28 cellular contexts compared by ENCODE assay signal in genomic region chr6:151869345-151869744, GRCh38.
DNase-seq lines count a peak whose midpoint lies in the region; ATAC-seq and TF ChIP-seq lines count a peak whose summit lies in the region.
"Had no signal": no experiment of that assay in that cellular context is flagged by ENCODE, and none has a peak within 500 bp of the region (broad histone marks: within the 10 kb centered on the region; RNA-seq: fewer than 3 reads in every experiment).

No MANE protein-coding gene starts in this region.

- H3K4me3 ChIP-seq in right atrium auricular region (no peak overlapping the region), adipocyte (ENCODE audit: low read length) (peak overlapping the region; percentile 3), uterus (no peak overlapping the region)
- H3K4me3 ChIP-seq: A549, adrenal gland, prostate gland, SJSA1, upper lobe of right lung had no signal

- no peaks in the 10 kb centered on the region for H3K27me3 Mint-ChIP-seq in activated CD4-positive, alpha-beta T cell treated with anti-CD3 and anti-CD28 coated beads, Interleukin-2, amount 10 ng/mL, durations not matched to agents 24 days and 14 days

- DNase-seq in Right ventricle myocardium superior (no peak), right atrium auricular region (ENCODE audit: low spot score) (no peak), adipocyte (ENCODE audit: low read depth) (peak; percentile 66), left lobe of liver (ENCODE audit: low spot score) (no peak), uterus (no peak)
- DNase-seq in activated CD4-positive, alpha-beta T cell treated with anti-CD3 and anti-CD28 coated beads, Interleukin-2, amount 10 ng/mL, durations not matched to agents 24 days and 14 days = no peak
- DNase-seq: activated CD4-positive, alpha-beta T cell treated with anti-CD3 and anti-CD28 coated beads for 1 hour; activated CD8-positive, alpha-beta memory T cell treated with anti-CD3 and anti-CD28 coated beads for 24 hours; activated naive CD4-positive, alpha-beta T cell; activated T-cell treated with anti-CD3 and anti-CD28 coated beads, Interleukin-2, amount 50 U/mL, for 24 hours; adrenal gland; brain microvascular endothelial cell; COR-L47; effector CD8-positive, alpha-beta T cell; GDM1; H7; mesenchymal stem cell; NCI-H1105; NCI-H2029 treated with DMSO at 0.1 percent for 48 hours; NCI-H446 treated with DMSO at 0.1 percent for 48 hours; upper lobe of right lung had no signal

- peak; percentile 56 for ATAC-seq in Right ventricle myocardium superior (ENCODE audit: poor library complexity)
- peak; percentile 30 for ATAC-seq in left lobe of liver
- ATAC-seq in HG02588 (IDR thresholded peaks at IDR 0.05; ENCODE audit: unreplicated experiment) = no peak
- ATAC-seq in HG03175 (IDR thresholded peaks at IDR 0.05; ENCODE audit: unreplicated experiment) = no peak
- ATAC-seq: A549, Panc1, upper lobe of right lung had no signal

- intact Hi-C loops in Right ventricle myocardium superior (cut with DNase I) = no loop called here
- intact Hi-C loops in uterus (cut with DNase I; ENCODE audit: low total_unique reads) = no loop called here
- intact Hi-C loops in activated CD4-positive, alpha-beta T cell treated with anti-CD3 and anti-CD28 coated beads, Interleukin-2, amount 10 ng/mL, durations not matched to agents 24 days and 14 days (cut with micrococcal nuclease) = no loop called here

- no peak overlapping the region for H3K27ac ChIP-seq in right atrium auricular region
- H3K27ac ChIP-seq in uterus = peak overlapping the region; percentile 28 to 40
- H3K27ac ChIP-seq: A549, adrenal gland, brain microvascular endothelial cell, neutrophil, prostate gland, SJSA1, upper lobe of right lung had no signal

- no peak overlapping the region for H3K9ac ChIP-seq in adipocyte (ENCODE audit: low read length)

- H3K27me3 ChIP-seq in right atrium auricular region (no peaks in the 10 kb centered on the region), adipocyte (replicated peaks; ENCODE audit: control insufficient read depth, insufficient read depth, low read length) (no peaks in the 10 kb centered on the region), uterus (no peaks in the 10 kb centered on the region)
- H3K27me3 ChIP-seq: adrenal gland, brain microvascular endothelial cell, neutrophil, SJSA1, upper lobe of right lung had no signal

- H3K27ac Mint-ChIP-seq in activated CD4-positive, alpha-beta T cell treated with anti-CD3 and anti-CD28 coated beads, Interleukin-2, amount 10 ng/mL, durations not matched to agents 24 days and 14 days = no peak overlapping the region
- H3K27ac Mint-ChIP-seq: activated T-cell treated with anti-CD3 and anti-CD28 coated beads, Interleukin-2, amount 50 U/mL, for 24 hours had no signal

- no peak for TF ChIP-seq POLR2A in uterus (IDR thresholded peaks at IDR 0.05)

- H3K4me3 Mint-ChIP-seq in activated CD4-positive, alpha-beta T cell treated with anti-CD3 and anti-CD28 coated beads, Interleukin-2, amount 10 ng/mL, durations not matched to agents 24 days and 14 days = no peak overlapping the region
- H3K4me3 Mint-ChIP-seq: activated T-cell treated with anti-CD3 and anti-CD28 coated beads, Interleukin-2, amount 50 U/mL, for 24 hours had no signal

- peaks cover 16% of the 10 kb centered on the region for H3K9me3 Mint-ChIP-seq in activated CD4-positive, alpha-beta T cell treated with anti-CD3 and anti-CD28 coated beads, Interleukin-2, amount 10 ng/mL, durations not matched to agents 24 days and 14 days

- no peaks in the 10 kb centered on the region for H3K36me3 ChIP-seq in right atrium auricular region
- no peaks in the 10 kb centered on the region for H3K36me3 ChIP-seq in adipocyte (ENCODE audit: control insufficient read depth, insufficient read depth, low read length, severe bottlenecking)
- no peaks in the 10 kb centered on the region for H3K36me3 ChIP-seq in uterus
- H3K36me3 ChIP-seq: adrenal gland, brain microvascular endothelial cell, neutrophil, prostate gland, SJSA1, upper lobe of right lung had no signal

- no peaks in the 10 kb centered on the region for H3K4me1 Mint-ChIP-seq in activated CD4-positive, alpha-beta T cell treated with anti-CD3 and anti-CD28 coated beads, Interleukin-2, amount 10 ng/mL, durations not matched to agents 24 days and 14 days

- TF ChIP-seq CTCF in right atrium auricular region (IDR thresholded peaks at IDR 0.05) = no peak
- no peak for TF ChIP-seq CTCF in uterus (IDR thresholded peaks at IDR 0.05)

- H3K4me1 ChIP-seq in right atrium auricular region (no peaks in the 10 kb centered on the region), adipocyte (ENCODE audit: control insufficient read depth, insufficient read depth, low read length) (peaks cover 21% of the 10 kb centered on the region), uterus (no peaks in the 10 kb centered on the region)
- H3K4me1 ChIP-seq: A549, adrenal gland, prostate gland, SJSA1, upper lobe of right lung had no signal

- H3K9me3 ChIP-seq in right atrium auricular region (no peaks in the 10 kb centered on the region), adipocyte (ENCODE audit: control insufficient read depth, low read length) (no peaks in the 10 kb centered on the region), uterus (no peaks in the 10 kb centered on the region)
- H3K9me3 ChIP-seq: A549, adrenal gland, neutrophil, prostate gland, SJSA1, upper lobe of right lung had no signal

- no peaks in the 10 kb centered on the region for H3K36me3 Mint-ChIP-seq in activated CD4-positive, alpha-beta T cell treated with anti-CD3 and anti-CD28 coated beads, Interleukin-2, amount 10 ng/mL, durations not matched to agents 24 days and 14 days (ENCODE audit: low read depth)

Comparison
In these comparisons a context has a peak if more than half of its experiments do, and no peak if none do; other contexts are left out.
1. ATAC-seq: peak in Right ventricle myocardium superior (single experiment) and left lobe of liver (single experiment); none in HG02588 (single experiment) and HG03175 (single experiment).
2. H3K27ac ChIP-seq: peak in uterus (2 of 2); none in right atrium auricular region (0 of 2).